Comparison of ENCODE assay signal across 1 cellular context in the genomic region with DNA sequence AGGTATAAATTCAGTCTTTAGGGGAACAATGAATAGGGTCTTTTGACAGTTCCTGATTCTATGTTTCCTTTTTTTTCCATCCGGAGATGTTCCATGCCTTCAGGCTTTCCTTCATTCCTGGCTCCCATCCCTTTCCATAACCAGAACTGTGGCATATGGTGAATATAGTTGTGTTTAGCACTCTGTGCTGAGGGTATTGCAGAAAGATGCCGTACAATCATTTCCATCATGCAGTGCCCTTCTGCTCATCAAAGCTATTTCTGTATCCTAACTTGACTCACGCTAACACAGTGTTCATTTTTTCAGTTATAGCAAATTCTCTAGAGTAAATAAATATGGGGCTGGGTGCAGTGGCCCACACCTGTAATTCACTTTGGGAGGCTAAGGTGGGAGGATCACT.
TF ChIP-seq lines count a peak whose summit lies in the region.

No MANE protein-coding gene starts in this region.

TF ChIP-seq in HepG2, 621 proteins besides CTCF, POLR2A, EP300 and RAD21 (continued from another document):
- TF ChIP-seq, protein P1, sequence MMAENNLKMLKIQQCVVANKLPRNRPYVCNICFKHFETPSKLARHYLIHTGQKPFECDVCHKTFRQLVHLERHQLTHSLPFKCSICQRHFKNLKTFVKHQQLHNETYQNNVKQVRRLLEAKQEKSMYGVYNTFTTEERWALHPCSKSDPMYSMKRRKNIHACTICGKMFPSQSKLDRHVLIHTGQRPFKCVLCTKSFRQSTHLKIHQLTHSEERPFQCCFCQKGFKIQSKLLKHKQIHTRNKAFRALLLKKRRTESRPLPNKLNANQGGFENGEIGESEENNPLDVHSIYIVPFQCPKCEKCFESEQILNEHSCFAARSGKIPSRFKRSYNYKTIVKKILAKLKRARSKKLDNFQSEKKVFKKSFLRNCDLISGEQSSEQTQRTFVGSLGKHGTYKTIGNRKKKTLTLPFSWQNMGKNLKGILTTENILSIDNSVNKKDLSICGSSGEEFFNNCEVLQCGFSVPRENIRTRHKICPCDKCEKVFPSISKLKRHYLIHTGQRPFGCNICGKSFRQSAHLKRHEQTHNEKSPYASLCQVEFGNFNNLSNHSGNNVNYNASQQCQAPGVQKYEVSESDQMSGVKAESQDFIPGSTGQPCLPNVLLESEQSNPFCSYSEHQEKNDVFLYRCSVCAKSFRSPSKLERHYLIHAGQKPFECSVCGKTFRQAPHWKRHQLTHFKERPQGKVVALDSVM (CRISPR knock-in tag; IDR thresholded peaks at IDR 0.05), result peak; percentile 69
- no peak for TF ChIP-seq ZNF17 (CRISPR knock-in tag; IDR thresholded peaks at IDR 0.05)
- TF ChIP-seq SRF (IDR thresholded peaks at IDR 0.05; ENCODE audit: low read depth, low read length), result no peak
- TF ChIP-seq MEIS1 (CRISPR knock-in tag; IDR thresholded peaks at IDR 0.05; ENCODE audit: borderline replicate concordance), result no peak
- no peak for TF ChIP-seq SRSF1 (optimal IDR thresholded peaks at IDR 0.05; ENCODE audit: low read depth, low read length)
- TF ChIP-seq RBM22 (optimal IDR thresholded peaks at IDR 0.05; ENCODE audit: low read length), result peak; percentile 88
- no peak for TF ChIP-seq ZNF703 (CRISPR knock-in tag; IDR thresholded peaks at IDR 0.05; ENCODE audit: borderline replicate concordance)
- TF ChIP-seq, protein P2, sequence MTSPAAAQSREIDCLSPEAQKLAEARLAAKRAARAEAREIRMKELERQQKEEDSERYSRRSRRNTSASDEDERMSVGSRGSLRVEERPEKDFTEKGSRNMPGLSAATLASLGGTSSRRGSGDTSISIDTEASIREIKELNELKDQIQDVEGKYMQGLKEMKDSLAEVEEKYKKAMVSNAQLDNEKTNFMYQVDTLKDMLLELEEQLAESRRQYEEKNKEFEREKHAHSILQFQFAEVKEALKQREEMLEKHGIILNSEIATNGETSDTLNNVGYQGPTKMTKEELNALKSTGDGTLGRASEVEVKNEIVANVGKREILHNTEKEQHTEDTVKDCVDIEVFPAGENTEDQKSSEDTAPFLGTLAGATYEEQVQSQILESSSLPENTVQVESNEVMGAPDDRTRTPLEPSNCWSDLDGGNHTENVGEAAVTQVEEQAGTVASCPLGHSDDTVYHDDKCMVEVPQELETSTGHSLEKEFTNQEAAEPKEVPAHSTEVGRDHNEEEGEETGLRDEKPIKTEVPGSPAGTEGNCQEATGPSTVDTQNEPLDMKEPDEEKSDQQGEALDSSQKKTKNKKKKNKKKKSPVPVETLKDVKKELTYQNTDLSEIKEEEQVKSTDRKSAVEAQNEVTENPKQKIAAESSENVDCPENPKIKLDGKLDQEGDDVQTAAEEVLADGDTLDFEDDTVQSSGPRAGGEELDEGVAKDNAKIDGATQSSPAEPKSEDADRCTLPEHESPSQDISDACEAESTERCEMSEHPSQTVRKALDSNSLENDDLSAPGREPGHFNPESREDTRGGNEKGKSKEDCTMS (CRISPR knock-in tag; conservative IDR thresholded peaks at IDR 0.05), result no peak
- no peak for TF ChIP-seq ZNF296 (CRISPR knock-in tag; conservative IDR thresholded peaks at IDR 0.05)
- TF ChIP-seq NR2F1 (CRISPR knock-in tag; IDR thresholded peaks at IDR 0.05), result no peak
- TF ChIP-seq NFYC (CRISPR knock-in tag; IDR thresholded peaks at IDR 0.05), result no peak
- TF ChIP-seq ZNF274 (CRISPR knock-in tag; IDR thresholded peaks at IDR 0.05), result no peak
